In the genomic region with DNA sequence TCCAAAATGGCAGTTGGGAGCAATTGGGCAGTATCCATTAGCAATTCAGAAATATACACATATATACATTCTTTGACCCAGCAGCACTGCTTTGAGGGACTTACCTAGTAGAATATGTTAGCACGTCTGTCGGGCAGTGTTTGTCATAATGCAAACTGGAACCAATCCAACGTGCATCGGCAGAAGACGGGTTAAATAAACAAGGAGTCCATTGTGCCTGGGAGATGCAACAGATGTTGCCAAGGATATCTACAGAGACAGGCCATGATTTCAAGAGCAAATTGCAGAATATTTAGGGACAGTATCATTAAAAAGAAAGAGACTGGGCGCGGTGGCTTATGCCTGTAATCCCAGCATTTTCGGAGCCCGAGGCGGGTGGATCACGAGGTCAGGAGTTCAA, we compare ENCODE assay signal across 22 cellular contexts.
"Had no signal": no experiment of that assay in that cellular context is flagged by ENCODE, and none has a peak within 500 bp of the region (broad histone marks: within the 10 kb centered on the region; RNA-seq: fewer than 3 reads in every experiment).

No MANE protein-coding gene starts in this region.

- H3K4me3 Mint-ChIP-seq: activated naive CD8-positive, alpha-beta T cell; effector memory CD8-positive, alpha-beta T cell; natural killer cell; neural progenitor cell had no signal

- H3K4me1 Mint-ChIP-seq: natural killer cell had no signal

- H3K36me3 Mint-ChIP-seq: activated naive CD8-positive, alpha-beta T cell; natural killer cell had no signal

- H3K27ac Mint-ChIP-seq: activated naive CD8-positive, alpha-beta T cell; effector memory CD8-positive, alpha-beta T cell; natural killer cell; neural progenitor cell had no signal

- DNase-seq: activated CD4-positive, alpha-beta T cell treated with anti-CD3 and anti-CD28 coated beads for 48 hours; activated CD4-positive, alpha-beta T cell treated with anti-CD3 and anti-CD28 coated beads, Interleukin-2, amount 50 U/mL, for 48 hours; activated CD8-positive, alpha-beta memory T cell treated with anti-CD3 and anti-CD28 coated beads for 24 hours; activated effector memory CD4-positive, alpha-beta T cell treated with Interleukin-2 at 50 U/mL for 16 hours; activated naive CD4-positive, alpha-beta T cell treated with Interleukin-2 at 50 U/mL for 16 hours; anterior cingulate cortex; cerebellar nuclear complex; cortex of kidney; effector memory CD8-positive, alpha-beta T cell; gastrocnemius medialis; glutamatergic neuron; islet precursor cell; left ventricle myocardium inferior; mesendoderm; natural killer cell; spleen; stimulated activated naive CD4-positive, alpha-beta T cell; T-helper 9 cell; tibial artery; WERI-Rb-1 had no signal

- H3K9me3 Mint-ChIP-seq: effector memory CD8-positive, alpha-beta T cell; natural killer cell; neural progenitor cell had no signal

- H3K27me3 Mint-ChIP-seq: activated naive CD8-positive, alpha-beta T cell; effector memory CD8-positive, alpha-beta T cell had no signal
